Comparison of ENCODE assay signal across 15 cellular contexts in genomic region chr22:23904855-23905254, GRCh38. TPM values are rescaled to one million over a fixed set of nuclear protein-coding genes. Genes with fewer than 3 reads are reported as not detected.
A peak's percentile ranks its signal among the peaks of the same experiment; 100 is the strongest.
DNase-seq lines count a peak whose midpoint lies in the region; ATAC-seq and TF ChIP-seq lines count a peak whose summit lies in the region.
"Had no signal": no experiment of that assay in that cellular context is flagged by ENCODE, and none has a peak within 500 bp of the region (broad histone marks: within the 10 kb centered on the region; RNA-seq: fewer than 3 reads in every experiment).

No MANE protein-coding gene starts in this region.

- no peaks in the 10 kb centered on the region for H3K9me3 Mint-ChIP-seq in chondrocyte (ENCODE audit: low read depth)
- H3K9me3 Mint-ChIP-seq: activated B cell treated with CpG ODN at 0.5 μM for 24 hours had no signal

- TF ChIP-seq CTCF in osteoblast (IDR thresholded peaks at IDR 0.05; ENCODE audit: extremely low read depth, low read depth, low read length) (no peak), A673 (conservative IDR thresholded peaks at IDR 0.05; ENCODE audit: low read depth, low read length) (no peak), chondrocyte (IDR thresholded peaks at IDR 0.05) (no peak)

- no peaks in the 10 kb centered on the region for H3K36me3 ChIP-seq in BLaER1 treated with 17β-estradiol and CSF1 and Interleukin-3, amounts not matched to agents 10 nM and 100 nM
- no peaks in the 10 kb centered on the region for H3K36me3 ChIP-seq in osteoblast (ENCODE audit: insufficient read depth, low read length)
- H3K36me3 ChIP-seq in A673 (ENCODE audit: insufficient read depth, low read length, poor library complexity, severe bottlenecking) = no peaks in the 10 kb centered on the region
- H3K36me3 ChIP-seq: thyroid gland had no signal

- peak overlapping the region in 10 of 11 experiments; percentile 15 to 68 (median 47); a peak in 18 of 22 replicates for H3K4me2 ChIP-seq in BLaER1 treated with 17β-estradiol and CSF1 and Interleukin-3, amounts not matched to agents 10 nM and 100 nM
- peak overlapping the region; percentile 16 for H3K4me2 ChIP-seq in osteoblast (ENCODE audit: insufficient read depth, low read length)

- CTCF ChIA-PET in A673 (lab: Charles Lee) = no interaction called here

- H3K27me3 Mint-ChIP-seq in T-helper 17 cell (peaks cover 43% of the 10 kb centered on the region), chondrocyte (ENCODE audit: low read depth) (no peaks in the 10 kb centered on the region)
- H3K27me3 Mint-ChIP-seq: activated B cell treated with CpG ODN at 0.5 μM for 24 hours; activated CD8-positive, alpha-beta memory T cell treated with anti-CD3 and anti-CD28 coated beads, Interleukin-2, amount 10 ng/mL, durations not matched to agents 7 days and 5 days had no signal

- POLR2A ChIA-PET in A673 (lab: Charles Lee; ENCODE audit: low non-redundant PET) = no interaction called here

- no peak overlapping the region for H2AFZ ChIP-seq in osteoblast (ENCODE audit: low read length)

- H3K4me1 ChIP-seq in BLaER1 treated with 17β-estradiol and CSF1 and Interleukin-3, amounts not matched to agents 10 nM and 100 nM = peaks cover 8 to 23% (median 15%) of the 10 kb centered on the region in 10 experiments; a peak in 18 of 20 replicates
- H3K4me1 ChIP-seq in osteoblast (ENCODE audit: insufficient read depth, low read length) (no peaks in the 10 kb centered on the region), A673 (ENCODE audit: insufficient read depth, low read length, poor library complexity, severe bottlenecking) (peaks cover 12% of the 10 kb centered on the region)

- no peaks in the 10 kb centered on the region for H3K79me2 ChIP-seq in osteoblast (ENCODE audit: insufficient read depth, low read length)

- peak overlapping the region in 4 of 11 experiments; percentile 6 to 21 (median 14); a peak in 2 of 22 replicates for H3K27ac ChIP-seq in BLaER1 treated with 17β-estradiol and CSF1 and Interleukin-3, amounts not matched to agents 10 nM and 100 nM
- H3K27ac ChIP-seq in osteoblast (ENCODE audit: low read depth, low read length) (no peak overlapping the region), A673 (ENCODE audit: low read depth, low read length, poor library complexity, severe bottlenecking) (no peak overlapping the region)
- H3K27ac ChIP-seq: thyroid gland had no signal

- no peak overlapping the region for H3K4me3 ChIP-seq in BLaER1 treated with 17β-estradiol and CSF1 and Interleukin-3, amounts not matched to agents 10 nM and 100 nM
- no peak overlapping the region for H3K4me3 ChIP-seq in osteoblast (ENCODE audit: insufficient read depth, low read length)
- no peak overlapping the region for H3K4me3 ChIP-seq in A673 (ENCODE audit: low read depth, low read length, poor library complexity, severe bottlenecking)
- H3K4me3 ChIP-seq: thyroid gland had no signal

- intact Hi-C loops in left ventricle myocardium superior (cut with micrococcal nuclease) (no loop called here), A673 (cut with micrococcal nuclease; ENCODE audit: unreplicated experiment) (no loop called here)

- H3K4me3 Mint-ChIP-seq in T-helper 17 cell = no peak overlapping the region
- H3K4me3 Mint-ChIP-seq in chondrocyte (ENCODE audit: unreplicated experiment) = no peak overlapping the region
- H3K4me3 Mint-ChIP-seq: activated B cell treated with CpG ODN at 0.5 μM for 24 hours; activated CD8-positive, alpha-beta memory T cell treated with anti-CD3 and anti-CD28 coated beads, Interleukin-2, amount 10 ng/mL, durations not matched to agents 7 days and 5 days had no signal

- H3K9ac ChIP-seq in BLaER1 treated with 17β-estradiol and CSF1 and Interleukin-3, amounts not matched to agents 10 nM and 100 nM = peak overlapping the region in 2 of 11 experiments; percentile 17 to 18; a peak in 1 of 22 replicates

- H3K27ac Mint-ChIP-seq in T-helper 17 cell (peak overlapping the region; percentile 53), chondrocyte (ENCODE audit: unreplicated experiment) (no peak overlapping the region)
- H3K27ac Mint-ChIP-seq: activated B cell treated with CpG ODN at 0.5 μM for 24 hours; activated CD8-positive, alpha-beta memory T cell treated with anti-CD3 and anti-CD28 coated beads, Interleukin-2, amount 10 ng/mL, durations not matched to agents 7 days and 5 days had no signal

- H3K4me1 Mint-ChIP-seq in T-helper 17 cell (peaks cover 2% of the 10 kb centered on the region), chondrocyte (ENCODE audit: low read depth) (no peaks in the 10 kb centered on the region)
- H3K4me1 Mint-ChIP-seq: activated B cell treated with CpG ODN at 0.5 μM for 24 hours; activated CD8-positive, alpha-beta memory T cell treated with anti-CD3 and anti-CD28 coated beads, Interleukin-2, amount 10 ng/mL, durations not matched to agents 7 days and 5 days had no signal

- DNase-seq in T-helper 17 cell (no peak), left ventricle myocardium superior (peak; percentile 65), osteoblast (ENCODE audit: insufficient read length, low spot score, missing footprints) (no peak), NCI-H1105 treated with DMSO at 0.1 percent for 48 hours (lab: John Stamatoyannopoulos, UW) (no peak), A673 (ENCODE audit: low spot score) (no peak), HPDE6-E6E7 (ENCODE audit: extremely low spot score) (no peak), chondrocyte (ENCODE audit: low spot score) (no peak)
- DNase-seq: activated B cell treated with CpG ODN at 0.5 μM for 24 hours; activated CD8-positive, alpha-beta memory T cell treated with anti-CD3 and anti-CD28 coated beads, Interleukin-2, amount 10 ng/mL, durations not matched to agents 7 days and 5 days; activated naive CD4-positive, alpha-beta T cell treated with anti-CD3 and anti-CD28 coated beads, Interleukin-2, amount 50 U/mL, for 16 hours; cerebellar nuclear complex; DMS79; OCI-M1; thyroid gland had no signal

- no peaks in the 10 kb centered on the region for H4K20me1 ChIP-seq in BLaER1 treated with 17β-estradiol and CSF1 and Interleukin-3, amounts not matched to agents 10 nM and 100 nM
- no peaks in the 10 kb centered on the region for H4K20me1 ChIP-seq in osteoblast (ENCODE audit: insufficient read depth, low read length)

- H3K9me3 ChIP-seq in BLaER1 treated with 17β-estradiol and CSF1 and Interleukin-3, amounts not matched to agents 10 nM and 100 nM (replicated peaks in 1 of 11) = peaks cover 5 to 16% (median 10%) of the 10 kb centered on the region in 11 experiments; a peak in 20 of 22 replicates
- H3K9me3 ChIP-seq in T-helper 17 cell (ENCODE audit: control insufficient read depth, low read length, poor library complexity, severe bottlenecking) (no peaks in the 10 kb centered on the region), osteoblast (ENCODE audit: low read depth, low read length) (no peaks in the 10 kb centered on the region), A673 (ENCODE audit: low read depth, low read length, poor library complexity, severe bottlenecking) (no peaks in the 10 kb centered on the region)
- H3K9me3 ChIP-seq: thyroid gland had no signal

- ATAC-seq in T-helper 17 cell (no peak), left ventricle myocardium superior (peak; percentile 66)
- ATAC-seq: activated CD8-positive, alpha-beta memory T cell treated with anti-CD3 and anti-CD28 coated beads, Interleukin-2, amount 10 ng/mL, durations not matched to agents 7 days and 5 days had no signal

- no TSS peak for BruUV-seq in A673 (replicated peaks; lab: Mats Ljungman, UMichigan)

- H3K36me3 Mint-ChIP-seq in T-helper 17 cell (ENCODE audit: low read depth) (peaks cover 4% of the 10 kb centered on the region), chondrocyte (ENCODE audit: low read depth) (no peaks in the 10 kb centered on the region)

- no peaks in the 10 kb centered on the region for H3K27me3 ChIP-seq in BLaER1 treated with 17β-estradiol and CSF1 and Interleukin-3, amounts not matched to agents 10 nM and 100 nM
- H3K27me3 ChIP-seq in osteoblast (ENCODE audit: insufficient read depth, low read length) (no peaks in the 10 kb centered on the region), A673 (replicated peaks; ENCODE audit: insufficient read depth, low read depth, low read length, poor library complexity) (no peaks in the 10 kb centered on the region)
- H3K27me3 ChIP-seq: thyroid gland had no signal

RNA-seq across cellular contexts. Expression of gene MIF, which starts 10.7 kb away (rescaled TPM):
- 100 to 1,000 TPM; 219 to 223 TPM for total RNA-seq in T-helper 17 cell
- total RNA-seq in left ventricle myocardium superior = 270 TPM
- total RNA-seq in osteoblast = 123 and 131 TPM in 2 replicates
- total RNA-seq in A673 (2021) = 802 and 864 TPM in 2 replicates
- total RNA-seq in chondrocyte = 466 to 518 TPM (median 502 TPM) in 3 replicates

RNA-seq across cellular contexts. Expression of gene SLC2A11, which starts 47.2 kb away (rescaled TPM):
- total RNA-seq in T-helper 17 cell = 10 to 100 TPM in 1 of 2 donors, 1 to 10 TPM in 1; 9.8 to 11.9 TPM
- 25.3 TPM for total RNA-seq in left ventricle myocardium superior
- total RNA-seq in osteoblast = 14.1 and 20.9 TPM in 2 replicates
- 4.9 and 6.2 TPM in 2 replicates for total RNA-seq in A673 (2021)
- 14.5 to 14.9 TPM (median 14.8 TPM) in 3 replicates for total RNA-seq in chondrocyte

RNA-seq across cellular contexts. Expression of gene GSTT2B, which starts 56.1 kb away (rescaled TPM):
- total RNA-seq in T-helper 17 cell (not detected), left ventricle myocardium superior (3.2 TPM), osteoblast (2.4 and 13.8 TPM in 2 replicates), A673 (2021) (0.54 and 0.76 TPM in 2 replicates), chondrocyte (1.8 to 2.9 TPM in 2 of 3 replicates, not detected in the other)
- total RNA-seq: activated B cell treated with CpG ODN at 0.5 μM for 24 hours; activated CD8-positive, alpha-beta memory T cell treated with anti-CD3 and anti-CD28 coated beads, Interleukin-2, amount 10 ng/mL, durations not matched to agents 7 days and 5 days had no signal
